ENCODE assay signal across 1 cellular context in the genomic region with DNA sequence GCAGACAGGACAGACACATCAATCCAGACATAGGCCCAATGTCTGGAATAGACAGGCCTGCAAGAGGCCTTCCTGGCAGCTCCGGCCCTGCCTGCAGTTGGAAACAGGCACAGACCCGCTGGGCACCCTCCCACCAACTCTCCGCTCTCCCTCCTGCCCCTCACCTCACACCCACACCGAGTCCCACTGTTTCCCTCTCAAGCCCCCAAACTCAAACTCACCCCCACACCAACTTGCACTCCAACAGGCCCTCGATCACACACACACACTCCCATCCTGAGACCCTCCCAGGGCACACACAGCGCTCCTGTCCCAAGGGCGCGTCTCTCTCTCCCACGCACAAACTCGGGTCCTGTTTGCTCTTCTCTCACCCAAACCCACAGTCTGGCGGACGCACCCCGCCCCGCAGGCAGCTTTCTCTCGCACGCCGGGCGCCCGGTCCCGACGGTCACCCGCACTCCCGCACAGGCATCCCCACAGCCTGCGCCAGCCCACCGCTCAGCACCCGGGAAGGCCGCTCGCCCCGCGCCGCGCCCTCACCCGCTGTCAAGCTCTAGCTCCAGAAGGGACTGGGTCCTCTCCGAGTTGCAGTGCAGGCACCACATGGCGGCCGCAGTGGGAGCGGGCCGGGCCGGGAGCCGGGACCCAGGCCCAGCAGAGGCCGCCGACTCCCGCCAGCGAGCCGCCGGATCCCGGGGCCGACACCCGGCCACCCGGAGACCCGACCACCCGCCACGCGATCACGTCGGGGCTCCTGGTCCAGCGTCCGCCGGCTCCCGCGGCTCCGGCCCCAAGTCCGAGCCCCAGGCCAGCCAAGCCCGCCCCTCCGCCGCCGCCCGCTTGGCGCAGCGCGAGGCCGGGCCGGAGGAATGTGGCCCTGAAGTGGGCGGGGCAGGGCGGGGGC.
TF ChIP-seq lines count a peak whose summit lies in the region.

No MANE protein-coding gene starts in this region.

TF ChIP-seq in HepG2, 621 proteins besides CTCF, POLR2A, EP300 and RAD21 (continued from another document and continues in another):
- TF ChIP-seq, protein P1, sequence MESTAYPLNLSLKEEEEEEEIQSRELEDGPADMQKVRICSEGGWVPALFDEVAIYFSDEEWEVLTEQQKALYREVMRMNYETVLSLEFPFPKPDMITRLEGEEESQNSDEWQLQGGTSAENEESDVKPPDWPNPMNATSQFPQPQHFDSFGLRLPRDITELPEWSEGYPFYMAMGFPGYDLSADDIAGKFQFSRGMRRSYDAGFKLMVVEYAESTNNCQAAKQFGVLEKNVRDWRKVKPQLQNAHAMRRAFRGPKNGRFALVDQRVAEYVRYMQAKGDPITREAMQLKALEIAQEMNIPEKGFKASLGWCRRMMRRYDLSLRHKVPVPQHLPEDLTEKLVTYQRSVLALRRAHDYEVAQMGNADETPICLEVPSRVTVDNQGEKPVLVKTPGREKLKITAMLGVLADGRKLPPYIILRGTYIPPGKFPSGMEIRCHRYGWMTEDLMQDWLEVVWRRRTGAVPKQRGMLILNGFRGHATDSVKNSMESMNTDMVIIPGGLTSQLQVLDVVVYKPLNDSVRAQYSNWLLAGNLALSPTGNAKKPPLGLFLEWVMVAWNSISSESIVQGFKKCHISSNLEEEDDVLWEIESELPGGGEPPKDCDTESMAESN (CRISPR knock-in tag; conservative IDR thresholded peaks at IDR 0.05): peak; percentile 53; the same call in 1 of the 2 replicates
- TF ChIP-seq, protein P2, sequence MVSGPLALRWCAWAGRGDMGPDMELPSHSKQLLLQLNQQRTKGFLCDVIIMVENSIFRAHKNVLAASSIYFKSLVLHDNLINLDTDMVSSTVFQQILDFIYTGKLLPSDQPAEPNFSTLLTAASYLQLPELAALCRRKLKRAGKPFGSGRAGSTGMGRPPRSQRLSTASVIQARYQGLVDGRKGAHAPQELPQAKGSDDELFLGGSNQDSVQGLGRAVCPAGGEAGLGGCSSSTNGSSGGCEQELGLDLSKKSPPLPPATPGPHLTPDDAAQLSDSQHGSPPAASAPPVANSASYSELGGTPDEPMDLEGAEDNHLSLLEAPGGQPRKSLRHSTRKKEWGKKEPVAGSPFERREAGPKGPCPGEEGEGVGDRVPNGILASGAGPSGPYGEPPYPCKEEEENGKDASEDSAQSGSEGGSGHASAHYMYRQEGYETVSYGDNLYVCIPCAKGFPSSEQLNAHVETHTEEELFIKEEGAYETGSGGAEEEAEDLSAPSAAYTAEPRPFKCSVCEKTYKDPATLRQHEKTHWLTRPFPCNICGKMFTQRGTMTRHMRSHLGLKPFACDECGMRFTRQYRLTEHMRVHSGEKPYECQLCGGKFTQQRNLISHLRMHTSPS (CRISPR knock-in tag; IDR thresholded peaks at IDR 0.05; ENCODE audit: low read depth): no peak
- no peak for TF ChIP-seq AKAP8 (CRISPR knock-in tag; IDR thresholded peaks at IDR 0.05)
- TF ChIP-seq TMF1 (CRISPR knock-in tag; IDR thresholded peaks at IDR 0.05; ENCODE audit: low read depth): no peak
- TF ChIP-seq SP5 (CRISPR knock-in tag; IDR thresholded peaks at IDR 0.05; ENCODE audit: borderline replicate concordance, low read depth): no peak
- TF ChIP-seq ZNF776 (CRISPR knock-in tag; IDR thresholded peaks at IDR 0.05): no peak; the same call in 1 of the 2 replicates
- TF ChIP-seq ZC3H4 (CRISPR knock-in tag; IDR thresholded peaks at IDR 0.05; ENCODE audit: borderline replicate concordance): no peak
- TF ChIP-seq, protein P3, sequence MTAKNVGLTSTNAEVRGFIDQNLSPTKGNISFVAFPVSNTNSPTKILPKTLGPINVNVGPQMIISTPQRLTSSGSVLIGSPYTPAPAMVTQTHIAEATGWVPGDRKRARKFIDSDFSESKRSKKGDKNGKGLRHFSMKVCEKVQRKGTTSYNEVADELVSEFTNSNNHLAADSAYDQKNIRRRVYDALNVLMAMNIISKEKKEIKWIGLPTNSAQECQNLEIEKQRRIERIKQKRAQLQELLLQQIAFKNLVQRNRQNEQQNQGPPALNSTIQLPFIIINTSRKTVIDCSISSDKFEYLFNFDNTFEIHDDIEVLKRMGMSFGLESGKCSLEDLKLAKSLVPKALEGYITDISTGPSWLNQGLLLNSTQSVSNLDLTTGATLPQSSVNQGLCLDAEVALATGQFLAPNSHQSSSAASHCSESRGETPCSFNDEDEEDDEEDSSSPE (CRISPR knock-in tag; IDR thresholded peaks at IDR 0.05): no peak
- TF ChIP-seq NFYC (CRISPR knock-in tag; IDR thresholded peaks at IDR 0.05): no peak
- TF ChIP-seq ZNF75D (CRISPR knock-in tag; IDR thresholded peaks at IDR 0.05; ENCODE audit: borderline replicate concordance): no peak
- TF ChIP-seq, protein P4, sequence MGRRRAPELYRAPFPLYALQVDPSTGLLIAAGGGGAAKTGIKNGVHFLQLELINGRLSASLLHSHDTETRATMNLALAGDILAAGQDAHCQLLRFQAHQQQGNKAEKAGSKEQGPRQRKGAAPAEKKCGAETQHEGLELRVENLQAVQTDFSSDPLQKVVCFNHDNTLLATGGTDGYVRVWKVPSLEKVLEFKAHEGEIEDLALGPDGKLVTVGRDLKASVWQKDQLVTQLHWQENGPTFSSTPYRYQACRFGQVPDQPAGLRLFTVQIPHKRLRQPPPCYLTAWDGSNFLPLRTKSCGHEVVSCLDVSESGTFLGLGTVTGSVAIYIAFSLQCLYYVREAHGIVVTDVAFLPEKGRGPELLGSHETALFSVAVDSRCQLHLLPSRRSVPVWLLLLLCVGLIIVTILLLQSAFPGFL (CRISPR knock-in tag; IDR thresholded peaks at IDR 0.05): no peak
- TF ChIP-seq ZFY (CRISPR knock-in tag; IDR thresholded peaks at IDR 0.05): peak; percentile 71; the same call in 1 of the 2 replicates
- TF ChIP-seq RFXAP (CRISPR knock-in tag; IDR thresholded peaks at IDR 0.05; ENCODE audit: borderline replicate concordance): no peak
- TF ChIP-seq ZNF850 (CRISPR knock-in tag; conservative IDR thresholded peaks at IDR 0.05): no peak
- TF ChIP-seq, protein P5, sequence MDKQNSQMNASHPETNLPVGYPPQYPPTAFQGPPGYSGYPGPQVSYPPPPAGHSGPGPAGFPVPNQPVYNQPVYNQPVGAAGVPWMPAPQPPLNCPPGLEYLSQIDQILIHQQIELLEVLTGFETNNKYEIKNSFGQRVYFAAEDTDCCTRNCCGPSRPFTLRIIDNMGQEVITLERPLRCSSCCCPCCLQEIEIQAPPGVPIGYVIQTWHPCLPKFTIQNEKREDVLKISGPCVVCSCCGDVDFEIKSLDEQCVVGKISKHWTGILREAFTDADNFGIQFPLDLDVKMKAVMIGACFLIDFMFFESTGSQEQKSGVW (CRISPR knock-in tag; IDR thresholded peaks at IDR 0.05; ENCODE audit: borderline replicate concordance): no peak
- no peak for TF ChIP-seq ZNF558 (CRISPR knock-in tag; IDR thresholded peaks at IDR 0.05; ENCODE audit: borderline replicate concordance)
- no peak for TF ChIP-seq SP1 (IDR thresholded peaks at IDR 0.05)
- TF ChIP-seq SP1 (CRISPR knock-in tag; IDR thresholded peaks at IDR 0.05): no peak
- no peak for TF ChIP-seq ATM (IDR thresholded peaks at IDR 0.05; ENCODE audit: borderline replicate concordance)
- TF ChIP-seq ZIK1 (CRISPR knock-in tag; IDR thresholded peaks at IDR 0.05; ENCODE audit: borderline replicate concordance, low read depth): no peak
- TF ChIP-seq, protein P6, sequence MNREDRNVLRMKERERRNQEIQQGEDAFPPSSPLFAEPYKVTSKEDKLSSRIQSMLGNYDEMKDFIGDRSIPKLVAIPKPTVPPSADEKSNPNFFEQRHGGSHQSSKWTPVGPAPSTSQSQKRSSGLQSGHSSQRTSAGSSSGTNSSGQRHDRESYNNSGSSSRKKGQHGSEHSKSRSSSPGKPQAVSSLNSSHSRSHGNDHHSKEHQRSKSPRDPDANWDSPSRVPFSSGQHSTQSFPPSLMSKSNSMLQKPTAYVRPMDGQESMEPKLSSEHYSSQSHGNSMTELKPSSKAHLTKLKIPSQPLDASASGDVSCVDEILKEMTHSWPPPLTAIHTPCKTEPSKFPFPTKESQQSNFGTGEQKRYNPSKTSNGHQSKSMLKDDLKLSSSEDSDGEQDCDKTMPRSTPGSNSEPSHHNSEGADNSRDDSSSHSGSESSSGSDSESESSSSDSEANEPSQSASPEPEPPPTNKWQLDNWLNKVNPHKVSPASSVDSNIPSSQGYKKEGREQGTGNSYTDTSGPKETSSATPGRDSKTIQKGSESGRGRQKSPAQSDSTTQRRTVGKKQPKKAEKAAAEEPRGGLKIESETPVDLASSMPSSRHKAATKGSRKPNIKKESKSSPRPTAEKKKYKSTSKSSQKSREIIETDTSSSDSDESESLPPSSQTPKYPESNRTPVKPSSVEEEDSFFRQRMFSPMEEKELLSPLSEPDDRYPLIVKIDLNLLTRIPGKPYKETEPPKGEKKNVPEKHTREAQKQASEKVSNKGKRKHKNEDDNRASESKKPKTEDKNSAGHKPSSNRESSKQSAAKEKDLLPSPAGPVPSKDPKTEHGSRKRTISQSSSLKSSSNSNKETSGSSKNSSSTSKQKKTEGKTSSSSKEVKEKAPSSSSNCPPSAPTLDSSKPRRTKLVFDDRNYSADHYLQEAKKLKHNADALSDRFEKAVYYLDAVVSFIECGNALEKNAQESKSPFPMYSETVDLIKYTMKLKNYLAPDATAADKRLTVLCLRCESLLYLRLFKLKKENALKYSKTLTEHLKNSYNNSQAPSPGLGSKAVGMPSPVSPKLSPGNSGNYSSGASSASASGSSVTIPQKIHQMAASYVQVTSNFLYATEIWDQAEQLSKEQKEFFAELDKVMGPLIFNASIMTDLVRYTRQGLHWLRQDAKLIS (CRISPR knock-in tag; IDR thresholded peaks at IDR 0.05): no peak
- TF ChIP-seq ADNP (CRISPR knock-in tag; IDR thresholded peaks at IDR 0.05): no peak
- TF ChIP-seq, protein P7, sequence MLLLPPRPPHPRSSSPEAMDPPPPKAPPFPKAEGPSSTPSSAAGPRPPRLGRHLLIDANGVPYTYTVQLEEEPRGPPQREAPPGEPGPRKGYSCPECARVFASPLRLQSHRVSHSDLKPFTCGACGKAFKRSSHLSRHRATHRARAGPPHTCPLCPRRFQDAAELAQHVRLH (CRISPR knock-in tag; IDR thresholded peaks at IDR 0.05; ENCODE audit: borderline replicate concordance, low read depth): no peak
- TF ChIP-seq, protein P8, sequence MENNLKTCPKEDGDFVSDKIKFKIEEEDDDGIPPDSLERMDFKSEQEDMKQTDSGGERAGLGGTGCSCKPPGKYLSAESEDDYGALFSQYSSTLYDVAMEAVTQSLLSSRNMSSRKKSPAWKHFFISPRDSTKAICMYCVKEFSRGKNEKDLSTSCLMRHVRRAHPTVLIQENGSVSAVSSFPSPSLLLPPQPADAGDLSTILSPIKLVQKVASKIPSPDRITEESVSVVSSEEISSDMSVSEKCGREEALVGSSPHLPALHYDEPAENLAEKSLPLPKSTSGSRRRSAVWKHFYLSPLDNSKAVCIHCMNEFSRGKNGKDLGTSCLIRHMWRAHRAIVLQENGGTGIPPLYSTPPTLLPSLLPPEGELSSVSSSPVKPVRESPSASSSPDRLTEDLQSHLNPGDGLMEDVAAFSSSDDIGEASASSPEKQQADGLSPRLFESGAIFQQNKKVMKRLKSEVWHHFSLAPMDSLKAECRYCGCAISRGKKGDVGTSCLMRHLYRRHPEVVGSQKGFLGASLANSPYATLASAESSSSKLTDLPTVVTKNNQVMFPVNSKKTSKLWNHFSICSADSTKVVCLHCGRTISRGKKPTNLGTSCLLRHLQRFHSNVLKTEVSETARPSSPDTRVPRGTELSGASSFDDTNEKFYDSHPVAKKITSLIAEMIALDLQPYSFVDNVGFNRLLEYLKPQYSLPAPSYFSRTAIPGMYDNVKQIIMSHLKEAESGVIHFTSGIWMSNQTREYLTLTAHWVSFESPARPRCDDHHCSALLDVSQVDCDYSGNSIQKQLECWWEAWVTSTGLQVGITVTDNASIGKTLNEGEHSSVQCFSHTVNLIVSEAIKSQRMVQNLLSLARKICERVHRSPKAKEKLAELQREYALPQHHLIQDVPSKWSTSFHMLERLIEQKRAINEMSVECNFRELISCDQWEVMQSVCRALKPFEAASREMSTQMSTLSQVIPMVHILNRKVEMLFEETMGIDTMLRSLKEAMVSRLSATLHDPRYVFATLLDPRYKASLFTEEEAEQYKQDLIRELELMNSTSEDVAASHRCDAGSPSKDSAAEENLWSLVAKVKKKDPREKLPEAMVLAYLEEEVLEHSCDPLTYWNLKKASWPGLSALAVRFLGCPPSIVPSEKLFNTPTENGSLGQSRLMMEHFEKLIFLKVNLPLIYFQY (CRISPR knock-in tag; IDR thresholded peaks at IDR 0.05; ENCODE audit: borderline replicate concordance): no peak
- no peak for TF ChIP-seq NR2F6 (IDR thresholded peaks at IDR 0.05)
- no peak for TF ChIP-seq NR2F6 (CRISPR knock-in tag; IDR thresholded peaks at IDR 0.05)
- no peak for TF ChIP-seq MXI1 (IDR thresholded peaks at IDR 0.05; ENCODE audit: borderline replicate concordance, low read depth, low read length)
- TF ChIP-seq RBM22 (optimal IDR thresholded peaks at IDR 0.05; ENCODE audit: low read length): no peak
- TF ChIP-seq, protein P9, sequence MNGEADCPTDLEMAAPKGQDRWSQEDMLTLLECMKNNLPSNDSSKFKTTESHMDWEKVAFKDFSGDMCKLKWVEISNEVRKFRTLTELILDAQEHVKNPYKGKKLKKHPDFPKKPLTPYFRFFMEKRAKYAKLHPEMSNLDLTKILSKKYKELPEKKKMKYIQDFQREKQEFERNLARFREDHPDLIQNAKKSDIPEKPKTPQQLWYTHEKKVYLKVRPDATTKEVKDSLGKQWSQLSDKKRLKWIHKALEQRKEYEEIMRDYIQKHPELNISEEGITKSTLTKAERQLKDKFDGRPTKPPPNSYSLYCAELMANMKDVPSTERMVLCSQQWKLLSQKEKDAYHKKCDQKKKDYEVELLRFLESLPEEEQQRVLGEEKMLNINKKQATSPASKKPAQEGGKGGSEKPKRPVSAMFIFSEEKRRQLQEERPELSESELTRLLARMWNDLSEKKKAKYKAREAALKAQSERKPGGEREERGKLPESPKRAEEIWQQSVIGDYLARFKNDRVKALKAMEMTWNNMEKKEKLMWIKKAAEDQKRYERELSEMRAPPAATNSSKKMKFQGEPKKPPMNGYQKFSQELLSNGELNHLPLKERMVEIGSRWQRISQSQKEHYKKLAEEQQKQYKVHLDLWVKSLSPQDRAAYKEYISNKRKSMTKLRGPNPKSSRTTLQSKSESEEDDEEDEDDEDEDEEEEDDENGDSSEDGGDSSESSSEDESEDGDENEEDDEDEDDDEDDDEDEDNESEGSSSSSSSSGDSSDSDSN (CRISPR knock-in tag; IDR thresholded peaks at IDR 0.05): peak; percentile 14
- TF ChIP-seq, protein P10, sequence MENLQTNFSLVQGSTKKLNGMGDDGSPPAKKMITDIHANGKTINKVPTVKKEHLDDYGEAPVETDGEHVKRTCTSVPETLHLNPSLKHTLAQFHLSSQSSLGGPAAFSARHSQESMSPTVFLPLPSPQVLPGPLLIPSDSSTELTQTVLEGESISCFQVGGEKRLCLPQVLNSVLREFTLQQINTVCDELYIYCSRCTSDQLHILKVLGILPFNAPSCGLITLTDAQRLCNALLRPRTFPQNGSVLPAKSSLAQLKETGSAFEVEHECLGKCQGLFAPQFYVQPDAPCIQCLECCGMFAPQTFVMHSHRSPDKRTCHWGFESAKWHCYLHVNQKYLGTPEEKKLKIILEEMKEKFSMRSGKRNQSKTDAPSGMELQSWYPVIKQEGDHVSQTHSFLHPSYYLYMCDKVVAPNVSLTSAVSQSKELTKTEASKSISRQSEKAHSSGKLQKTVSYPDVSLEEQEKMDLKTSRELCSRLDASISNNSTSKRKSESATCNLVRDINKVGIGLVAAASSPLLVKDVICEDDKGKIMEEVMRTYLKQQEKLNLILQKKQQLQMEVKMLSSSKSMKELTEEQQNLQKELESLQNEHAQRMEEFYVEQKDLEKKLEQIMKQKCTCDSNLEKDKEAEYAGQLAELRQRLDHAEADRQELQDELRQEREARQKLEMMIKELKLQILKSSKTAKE (CRISPR knock-in tag; IDR thresholded peaks at IDR 0.05; ENCODE audit: borderline replicate concordance): no peak
- no peak for TF ChIP-seq SOX13 (IDR thresholded peaks at IDR 0.05)
- TF ChIP-seq SOX13 (CRISPR knock-in tag; conservative IDR thresholded peaks at IDR 0.05 in 1 of 2, IDR thresholded peaks at IDR 0.05 in 1 of 2): no peak; a peak in 1 of 4 replicates
- no peak for TF ChIP-seq PLRG1 (conservative IDR thresholded peaks at IDR 0.05)
- no peak for TF ChIP-seq ZNF556 (CRISPR knock-in tag; IDR thresholded peaks at IDR 0.05; ENCODE audit: borderline replicate concordance)
